In genomic region chr2:150404147-150404546, GRCh38 we compare ENCODE assay signal across 17 cellular contexts.
A peak's percentile ranks its signal among the peaks of the same experiment; 100 is the strongest.
DNase-seq lines count a peak whose midpoint lies in the region; ATAC-seq and TF ChIP-seq lines count a peak whose summit lies in the region.
"Had no signal": no experiment of that assay in that cellular context is flagged by ENCODE, and none has a peak within 500 bp of the region (broad histone marks: within the 10 kb centered on the region; RNA-seq: fewer than 3 reads in every experiment).

No MANE protein-coding gene starts in this region.

- no peaks in the 10 kb centered on the region for H3K36me3 Mint-ChIP-seq in natural killer cell treated with Interleukin-12 subunit alpha and Interleukin-12 subunit beta and Interleukin-15 and Interleukin-18, amount 100 ng/mL, for 72 hours
- H3K36me3 Mint-ChIP-seq: activated CD8-positive, alpha-beta memory T cell treated with anti-CD3 and anti-CD28 coated beads, Interleukin-2, amount 10 ng/mL, durations not matched to agents 7 days and 5 days had no signal

- H3K23ac ChIP-seq in mesenchymal stem cell (ENCODE audit: low read length in 2 of 2), result no peak overlapping the region

- no peak overlapping the region for H2AK5ac ChIP-seq in mesenchymal stem cell (ENCODE audit: low read length, severe bottlenecking)

- no peak overlapping the region for H2AFZ ChIP-seq in mesenchymal stem cell (ENCODE audit: low read depth, low read length)

- no peak overlapping the region for H4K8ac ChIP-seq in mesenchymal stem cell (ENCODE audit: low read length)

- no peak for TF ChIP-seq CTCF in mucosa of descending colon (IDR thresholded peaks at IDR 0.05)

- peaks cover under 1% of the 10 kb centered on the region for H3K4me1 ChIP-seq in mesenchymal stem cell (ENCODE audit: control insufficient read depth, insufficient read depth, low read depth, low read length)
- H3K4me1 ChIP-seq in mucosa of descending colon (ENCODE audit: low read depth), result no peaks in the 10 kb centered on the region
- H3K4me1 ChIP-seq: colonic mucosa had no signal

- H3K27ac ChIP-seq in mesenchymal stem cell (ENCODE audit: low read length, poor library complexity, severe bottlenecking), result no peak overlapping the region
- H3K27ac ChIP-seq: colonic mucosa, epithelial cell of prostate, VCaP had no signal

- H3K4me3 Mint-ChIP-seq in natural killer cell treated with Interleukin-12 subunit alpha and Interleukin-12 subunit beta and Interleukin-15 and Interleukin-18, amount 100 ng/mL, for 72 hours, result no peak overlapping the region
- H3K4me3 Mint-ChIP-seq: activated CD8-positive, alpha-beta memory T cell treated with anti-CD3 and anti-CD28 coated beads, Interleukin-2, amount 10 ng/mL, durations not matched to agents 7 days and 5 days; stimulated activated naive CD8-positive, alpha-beta T cell treated with anti-CD3 and anti-CD28 coated beads, Interleukin-15, Interleukin-2, amounts not matched to agents 100 ng/mL and 50 ng/mL, for 24 hours had no signal

- H2BK5ac ChIP-seq in mesenchymal stem cell (ENCODE audit: low read depth, low read length, poor library complexity, severe bottlenecking), result no peak overlapping the region

- H3K9ac ChIP-seq in mesenchymal stem cell (ENCODE audit: low read length), result peak overlapping the region; percentile 62

- peak overlapping the region; percentile 40 for H3K4me3 ChIP-seq in MG63
- peak overlapping the region in 1 of 2 experiments; percentile 50 for H3K4me3 ChIP-seq in mesenchymal stem cell (ENCODE audit: insufficient read depth in 1 of 2, low read depth in 1 of 2, low read length in 2 of 2)
- H3K4me3 ChIP-seq in mucosa of descending colon, result no peak overlapping the region
- H3K4me3 ChIP-seq: colonic mucosa had no signal

- H3K27me3 ChIP-seq in MG63 (no peaks in the 10 kb centered on the region), mesenchymal stem cell (ENCODE audit: control insufficient read depth in 1 of 2, insufficient read depth in 1 of 2, low read length in 2 of 2) (no peaks in the 10 kb centered on the region)
- H3K27me3 ChIP-seq: colonic mucosa had no signal

- intact Hi-C loops in mucosa of descending colon (cut with DNase I, micrococcal nuclease), result no loop called here

- H2BK120ac ChIP-seq in mesenchymal stem cell (ENCODE audit: low read depth, low read length), result no peak overlapping the region

- no peak overlapping the region for H2BK12ac ChIP-seq in mesenchymal stem cell (ENCODE audit: low read length in 2 of 2)

- H3K79me1 ChIP-seq in mesenchymal stem cell (replicated peaks; ENCODE audit: low read length, poor library complexity, severe bottlenecking), result no peaks in the 10 kb centered on the region

- H3K27me3 Mint-ChIP-seq in natural killer cell treated with Interleukin-12 subunit alpha and Interleukin-12 subunit beta and Interleukin-15 and Interleukin-18, amount 100 ng/mL, for 72 hours, result no peaks in the 10 kb centered on the region
- H3K27me3 Mint-ChIP-seq: activated CD8-positive, alpha-beta memory T cell treated with anti-CD3 and anti-CD28 coated beads, Interleukin-2, amount 10 ng/mL, durations not matched to agents 7 days and 5 days; stimulated activated naive CD8-positive, alpha-beta T cell treated with anti-CD3 and anti-CD28 coated beads, Interleukin-15, Interleukin-2, amounts not matched to agents 100 ng/mL and 50 ng/mL, for 24 hours had no signal

- H3K9me3 Mint-ChIP-seq in natural killer cell treated with Interleukin-12 subunit alpha and Interleukin-12 subunit beta and Interleukin-15 and Interleukin-18, amount 100 ng/mL, for 72 hours, result no peaks in the 10 kb centered on the region
- H3K9me3 Mint-ChIP-seq: stimulated activated naive CD8-positive, alpha-beta T cell treated with anti-CD3 and anti-CD28 coated beads, Interleukin-15, Interleukin-2, amounts not matched to agents 100 ng/mL and 50 ng/mL, for 24 hours had no signal

- ATAC-seq in GM18511 (IDR thresholded peaks at IDR 0.05; ENCODE audit: unreplicated experiment) (peak; percentile 43), GM19452 (IDR thresholded peaks at IDR 0.05; ENCODE audit: unreplicated experiment) (peak; percentile 54), mucosa of descending colon (no peak)
- no peak for ATAC-seq in natural killer cell treated with Interleukin-12 subunit alpha and Interleukin-12 subunit beta and Interleukin-15 and Interleukin-18, amount 100 ng/mL, for 72 hours
- ATAC-seq: activated CD8-positive, alpha-beta memory T cell treated with anti-CD3 and anti-CD28 coated beads, Interleukin-2, amount 10 ng/mL, durations not matched to agents 7 days and 5 days had no signal

- H3K9me3 ChIP-seq in MG63 (no peaks in the 10 kb centered on the region), mesenchymal stem cell (ENCODE audit: control insufficient read depth, low read length) (no peaks in the 10 kb centered on the region), mucosa of descending colon (no peaks in the 10 kb centered on the region)
- H3K9me3 ChIP-seq: colonic mucosa had no signal

- H3K4me1 Mint-ChIP-seq in natural killer cell treated with Interleukin-12 subunit alpha and Interleukin-12 subunit beta and Interleukin-15 and Interleukin-18, amount 100 ng/mL, for 72 hours (ENCODE audit: low read depth in 2 of 2), result no peaks in the 10 kb centered on the region
- H3K4me1 Mint-ChIP-seq: activated CD8-positive, alpha-beta memory T cell treated with anti-CD3 and anti-CD28 coated beads, Interleukin-2, amount 10 ng/mL, durations not matched to agents 7 days and 5 days had no signal

- no peak overlapping the region for H2BK15ac ChIP-seq in mesenchymal stem cell (ENCODE audit: low read depth, poor library complexity, severe bottlenecking)

- no peak overlapping the region for H3K4me2 ChIP-seq in mesenchymal stem cell (ENCODE audit: low read length, poor library complexity, severe bottlenecking)

- no peak overlapping the region for H4K91ac ChIP-seq in mesenchymal stem cell (ENCODE audit: low read length)

- no peak overlapping the region for H3K4ac ChIP-seq in mesenchymal stem cell (ENCODE audit: low read depth in 1 of 2, low read length in 2 of 2)

- H3K36me3 ChIP-seq in MG63 (no peaks in the 10 kb centered on the region), mesenchymal stem cell (ENCODE audit: control insufficient read depth in 1 of 2, insufficient read depth in 2 of 2, low read depth in 1 of 2, low read length in 2 of 2) (no peaks in the 10 kb centered on the region), mucosa of descending colon (ENCODE audit: low read depth) (no peaks in the 10 kb centered on the region)
- H3K36me3 ChIP-seq: colonic mucosa had no signal

- H3K14ac ChIP-seq in mesenchymal stem cell (ENCODE audit: low read length in 2 of 2), result no peak overlapping the region

- H3K27ac Mint-ChIP-seq in natural killer cell treated with Interleukin-12 subunit alpha and Interleukin-12 subunit beta and Interleukin-15 and Interleukin-18, amount 100 ng/mL, for 72 hours, result no peak overlapping the region
- H3K27ac Mint-ChIP-seq: activated CD8-positive, alpha-beta memory T cell treated with anti-CD3 and anti-CD28 coated beads, Interleukin-2, amount 10 ng/mL, durations not matched to agents 7 days and 5 days; stimulated activated naive CD8-positive, alpha-beta T cell treated with anti-CD3 and anti-CD28 coated beads, Interleukin-15, Interleukin-2, amounts not matched to agents 100 ng/mL and 50 ng/mL, for 24 hours had no signal

- H3K18ac ChIP-seq in mesenchymal stem cell (ENCODE audit: low read depth in 1 of 2, low read length in 2 of 2), result no peak overlapping the region

- DNase-seq in MG63 (peak; percentile 1), mesenchymal stem cell (no peak), NCI-H1694 treated with DMSO at 0.1 percent for 48 hours (lab: John Stamatoyannopoulos, UW) (no peak), NCI-H187 (lab: John Stamatoyannopoulos, UW) (no peak), mucosa of descending colon (no peak)
- no peak for DNase-seq in natural killer cell treated with Interleukin-12 subunit alpha and Interleukin-12 subunit beta and Interleukin-15 and Interleukin-18, amount 100 ng/mL, for 72 hours (ENCODE audit: low spot score)
- DNase-seq: activated CD8-positive, alpha-beta memory T cell treated with anti-CD3 and anti-CD28 coated beads, Interleukin-2, amount 10 ng/mL, durations not matched to agents 7 days and 5 days; activated gamma-delta T cell treated with Interleukin-2 at 50 U/mL for 16 hours; aorta; colonic mucosa; DMS 273 treated with DMSO at 0.1 percent for 48 hours; NCI-H1092 had no signal

- WGBS in mesenchymal stem cell, result 100% methylated on average over 1 of the region's 3 CpGs

Comparison
In these comparisons a context has a peak if more than half of its experiments do, and no peak if none do; other contexts are left out.
1. ATAC-seq: peak in GM18511 (single experiment) and GM19452 (single experiment); none in natural killer cell treated with Interleukin-12 subunit alpha and Interleukin-12 subunit beta and Interleukin-15 and Interleukin-18, amount 100 ng/mL, for 72 hours (0 of 2) and mucosa of descending colon (single experiment).